12 cellular contexts compared by ENCODE assay signal in the genomic region with DNA sequence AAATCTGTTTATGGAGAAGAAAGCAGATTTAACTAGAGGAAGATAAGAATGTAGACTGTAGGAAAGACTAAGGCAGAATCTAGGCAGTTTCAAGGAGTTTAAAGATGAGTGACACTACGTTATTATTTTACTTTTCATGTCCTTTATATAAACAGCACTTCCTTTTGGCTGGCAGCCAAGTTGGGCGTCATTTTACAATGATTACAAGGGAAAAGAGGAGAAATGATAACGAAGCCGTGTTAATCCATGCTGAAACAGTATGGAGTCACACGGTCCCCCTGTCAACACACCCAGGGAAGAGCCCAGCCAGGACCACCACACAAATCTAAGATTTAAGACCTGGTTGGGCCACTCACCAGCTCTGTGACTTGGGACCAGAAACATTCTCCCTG.
DNase-seq lines count a peak whose midpoint lies in the region; ATAC-seq, FAIRE-seq and TF ChIP-seq lines count a peak whose summit lies in the region.
"Had no signal": no experiment of that assay in that cellular context is flagged by ENCODE, and none has a peak within 500 bp of the region (broad histone marks: within the 10 kb centered on the region; RNA-seq: fewer than 3 reads in every experiment).

No MANE protein-coding gene starts in this region.

- FAIRE-seq in bronchial epithelial cell (lab: Jason Lieb, UNC), result no peak
- FAIRE-seq: H1, kidney had no signal

- H3K4me1 ChIP-seq in HEK293 (ENCODE audit: control insufficient read depth, insufficient read depth, low read length) (peaks cover 25% of the 10 kb centered on the region), left lung (no peaks in the 10 kb centered on the region)

- H3K9me3 ChIP-seq in HEK293 (ENCODE audit: control insufficient read depth, insufficient read depth, low read depth, low read length) (no peaks in the 10 kb centered on the region), left lung (peaks cover 0 to under 1% of the 10 kb centered on the region in 2 donors)

- no peaks in the 10 kb centered on the region for H3K36me3 ChIP-seq in HEK293 (ENCODE audit: control insufficient read depth in 2 of 2, insufficient read depth in 1 of 2, low read length in 2 of 2)
- no peaks in the 10 kb centered on the region for H3K36me3 ChIP-seq in bronchial epithelial cell (ENCODE audit: control insufficient read depth, insufficient read depth, low read length)
- no peaks in the 10 kb centered on the region for H3K36me3 ChIP-seq in left lung

- peak; percentile 12 for DNase-seq in NCI-H2029 (lab: John Stamatoyannopoulos, UW)
- peak; percentile 8 for DNase-seq in bronchial epithelial cell (ENCODE audit: low read depth)
- DNase-seq in mucosa of gallbladder (ENCODE audit: low spot score), result peak; percentile 43
- DNase-seq in left lung, result no peak
- DNase-seq in sciatic nerve (ENCODE audit: low spot score), result no peak
- DNase-seq: activated gamma-delta T cell treated with Interleukin-2 at 50 U/mL for 16 hours; CD4-positive, CD25-positive, alpha-beta regulatory T cell; endodermal cell; kidney had no signal

- H3K27ac ChIP-seq in HEK293 (ENCODE audit: extremely low read depth, low read depth, low read length) (peak overlapping the region; percentile 35), left lung (no peak overlapping the region)

- TF ChIP-seq CTCF in HEK293 (tag by site-specific recombination; IDR thresholded peaks at IDR 0.05) (no peak), bronchial epithelial cell (IDR thresholded peaks at IDR 0.05; ENCODE audit: insufficient read depth, low read length, severe bottlenecking) (no peak), left lung (IDR thresholded peaks at IDR 0.05) (no peak)

- H3K4me3 ChIP-seq in HEK293 (ENCODE audit: low read depth, low read length) (no peak overlapping the region), bronchial epithelial cell (ENCODE audit: low read depth, low read length) (no peak overlapping the region), left lung (no peak overlapping the region)

- intact Hi-C loops in left lung (cut with DNase I) (no loop called here), sciatic nerve (cut with DNase I) (no loop called here)

- H3K27me3 ChIP-seq in bronchial epithelial cell (ENCODE audit: control insufficient read depth, insufficient read depth, low read length) (no peaks in the 10 kb centered on the region), left lung (peaks cover 0 to 8% of the 10 kb centered on the region in 2 donors)

- CTCF ChIA-PET in HEK293 (lab: Yijun Ruan, JAX), result interaction anchor here (0.6 kb wide), 1 partner anchor 338 kb away, joined by 4 read pairs; no protein-coding TSS in a partner anchor

- ATAC-seq in left lung (no peak), sciatic nerve (no peak), HG03442 (IDR thresholded peaks at IDR 0.05; ENCODE audit: unreplicated experiment) (no peak)

- POLR2A ChIA-PET in HEK293 (lab: Yijun Ruan, JAX), result no interaction called here

TF ChIP-seq in HEK293, 187 proteins besides CTCF, POLR2A, EP300 and RAD21 (continues in another document):
- TF ChIP-seq ZIC2 (tag by site-specific recombination; IDR thresholded peaks at IDR 0.05) (peak; percentile 41; the same call in 1 of the 2 replicates), ZNF677 (tag by site-specific recombination; IDR thresholded peaks at IDR 0.05) (no peak), ZNF555 (tag by site-specific recombination; conservative IDR thresholded peaks at IDR 0.05) (no peak), ZNF529 (tag by site-specific recombination; IDR thresholded peaks at IDR 0.05; ENCODE audit: insufficient replicate concordance) (no peak), EGR2 (tag by site-specific recombination; IDR thresholded peaks at IDR 0.05; ENCODE audit: low read depth) (no peak), ZBTB1 (tag by site-specific recombination; IDR thresholded peaks at IDR 0.05) (no peak), ZFP3 (tag by site-specific recombination; IDR thresholded peaks at IDR 0.05; ENCODE audit: low read depth) (no peak), ZBTB21 (tag by site-specific recombination; IDR thresholded peaks at IDR 0.05) (no peak), GLIS2 (tag by site-specific recombination; IDR thresholded peaks at IDR 0.05) (no peak), ZNF48 (tag by site-specific recombination; IDR thresholded peaks at IDR 0.05) (no peak), ZBTB8A (tag by site-specific recombination; IDR thresholded peaks at IDR 0.05) (peak; percentile 41), ZNF654 (tag by site-specific recombination; IDR thresholded peaks at IDR 0.05; ENCODE audit: low read depth) (no peak), ZSCAN30 (tag by site-specific recombination; IDR thresholded peaks at IDR 0.05) (no peak; the same call in 1 of the 2 replicates), ZNF513 (tag by site-specific recombination; IDR thresholded peaks at IDR 0.05) (no peak), ZNF707 (tag by site-specific recombination; IDR thresholded peaks at IDR 0.05) (no peak), ZNF391 (tag by site-specific recombination; IDR thresholded peaks at IDR 0.05; ENCODE audit: borderline replicate concordance, low read depth) (no peak), ZNF335 (tag by site-specific recombination; conservative IDR thresholded peaks at IDR 0.05) (no peak), OSR2 (tag by site-specific recombination; IDR thresholded peaks at IDR 0.05) (peak; percentile 42; the same call in 1 of the 2 replicates), ZNF140 (tag by site-specific recombination; IDR thresholded peaks at IDR 0.05) (no peak), ZNF449 (tag by site-specific recombination; IDR thresholded peaks at IDR 0.05) (peak; percentile 99), YY2 (tag by site-specific recombination; IDR thresholded peaks at IDR 0.05) (0 out of 2 replicates have a peak, but pooled peaks have one; percentile 51), ZNF776 (tag by site-specific recombination; IDR thresholded peaks at IDR 0.05; ENCODE audit: borderline replicate concordance) (no peak), ZNF623 (tag by site-specific recombination; IDR thresholded peaks at IDR 0.05) (no peak), ZNF423 (tag by site-specific recombination; IDR thresholded peaks at IDR 0.05) (no peak), WT1 (tag by site-specific recombination; IDR thresholded peaks at IDR 0.05) (peak; percentile 70), ZNF792 (tag by site-specific recombination; IDR thresholded peaks at IDR 0.05) (0 out of 2 replicates have a peak, but pooled peaks have one; percentile 15), ZNF248 (tag by site-specific recombination; IDR thresholded peaks at IDR 0.05) (no peak), ZNF660 (tag by site-specific recombination; IDR thresholded peaks at IDR 0.05) (no peak; the same call in 1 of the 2 replicates), HOXA7 (CRISPR knock-in tag; IDR thresholded peaks at IDR 0.05; ENCODE audit: borderline replicate concordance) (no peak), ZNF596 (tag by site-specific recombination; IDR thresholded peaks at IDR 0.05) (no peak), ZNF112 (tag by site-specific recombination; IDR thresholded peaks at IDR 0.05) (peak; percentile 76), ZEB2 (tag by site-specific recombination; IDR thresholded peaks at IDR 0.05) (no peak)
- TF ChIP-seq, protein P1, sequence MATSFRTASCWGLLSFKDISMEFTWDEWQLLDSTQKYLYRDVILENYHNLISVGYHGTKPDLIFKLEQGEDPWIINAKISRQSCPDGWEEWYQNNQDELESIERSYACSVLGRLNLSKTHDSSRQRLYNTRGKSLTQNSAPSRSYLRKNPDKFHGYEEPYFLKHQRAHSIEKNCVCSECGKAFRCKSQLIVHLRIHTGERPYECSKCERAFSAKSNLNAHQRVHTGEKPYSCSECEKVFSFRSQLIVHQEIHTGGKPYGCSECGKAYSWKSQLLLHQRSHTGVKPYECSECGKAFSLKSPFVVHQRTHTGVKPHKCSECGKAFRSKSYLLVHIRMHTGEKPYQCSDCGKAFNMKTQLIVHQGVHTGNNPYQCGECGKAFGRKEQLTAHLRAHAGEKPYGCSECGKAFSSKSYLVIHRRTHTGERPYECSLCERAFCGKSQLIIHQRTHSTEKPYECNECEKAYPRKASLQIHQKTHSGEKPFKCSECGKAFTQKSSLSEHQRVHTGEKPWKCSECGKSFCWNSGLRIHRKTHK (tag by site-specific recombination; IDR thresholded peaks at IDR 0.05), result no peak

Comparison
In these comparisons a context has a peak if more than half of its experiments do, and no peak if none do; other contexts are left out.
1. DNase-seq: peak in NCI-H2029 (single experiment), bronchial epithelial cell (single experiment) and mucosa of gallbladder (single experiment); none in left lung (0 of 2) and sciatic nerve (single experiment).